12 cellular contexts compared by ENCODE assay signal in genomic region chr15:85354432-85354831, GRCh38. TPM values are rescaled to one million over a fixed set of nuclear protein-coding genes. Genes with fewer than 3 reads are reported as not detected.
DNase-seq lines count a peak whose midpoint lies in the region; TF ChIP-seq lines count a peak whose summit lies in the region.
"Had no signal": no experiment of that assay in that cellular context is flagged by ENCODE, and none has a peak within 500 bp of the region (broad histone marks: within the 10 kb centered on the region; RNA-seq: fewer than 3 reads in every experiment).

No MANE protein-coding gene starts in this region.

- intact Hi-C loops in thyroid gland (cut with DNase I), result no loop called here

- in situ Hi-C loops in GM23248 (cut with MboI), result no loop called here

- H2AFZ ChIP-seq in GM23248, result no peak overlapping the region

- 53 to 55% methylated on average over 4 of the region's 4 CpGs for WGBS in GM23248 (ENCODE audit: low coverage in 1 of 2, low lambda C conversion rate in 2 of 2, missing lambda C conversion rate in 2 of 2), 2 experiments
- WGBS in thyroid gland, 2 donors, result 50 to 63% methylated on average over 4 of the region's 4 CpGs

- H3K79me2 ChIP-seq in GM23248 (ENCODE audit: insufficient read depth), result no peaks in the 10 kb centered on the region

- H3K9ac ChIP-seq in GM23248, result no peak overlapping the region

- H3F3A ChIP-seq in GM23248 (ENCODE audit: insufficient read depth), result peaks cover 23% of the 10 kb centered on the region

- H3K4me1 ChIP-seq in GM23248 (ENCODE audit: insufficient read depth) (peaks cover 22% of the 10 kb centered on the region), thyroid gland (peaks cover 23 to 35% of the 10 kb centered on the region in 2 donors)

- DNase-seq in GM23248 (peak; percentile 45), RWPE1 (ENCODE audit: low spot score) (no peak), fibroblast of peridontal ligament (ENCODE audit: extremely low read depth) (peak; percentile 67), renal cortical epithelial cell (ENCODE audit: low read depth) (peak; percentile 84), thyroid gland (no peak), DMS79 (lab: John Stamatoyannopoulos, UW) (no peak)
- no peak for DNase-seq in activated CD4-positive, alpha-beta T cell treated with anti-CD3 and anti-CD28 coated beads for 4 hours
- DNase-seq: DMS153, glutamatergic neuron, NCI-H2171 treated with DMSO at 0.1 percent for 48 hours, psoas muscle had no signal

- H3K4me2 ChIP-seq in GM23248 (ENCODE audit: unreplicated experiment), result peak overlapping the region; percentile 34

- POLR2A ChIA-PET in RWPE1 (lab: Yijun Ruan, JAX; ENCODE audit: low non-redundant PET), result no interaction called here

- TF ChIP-seq POLR2A in thyroid gland (IDR thresholded peaks at IDR 0.05), result no peak

- no peaks in the 10 kb centered on the region for H3K9me2 ChIP-seq in GM23248 (ENCODE audit: insufficient read depth)

- H3K9me3 ChIP-seq in GM23248 (ENCODE audit: low read depth) (no peaks in the 10 kb centered on the region), thyroid gland (no peaks in the 10 kb centered on the region)
- H3K9me3 ChIP-seq: psoas muscle had no signal

- H3K36me3 ChIP-seq in GM23248 (ENCODE audit: low read depth) (no peaks in the 10 kb centered on the region), thyroid gland (no peaks in the 10 kb centered on the region)

- no peak overlapping the region for H3K27ac ChIP-seq in GM23248
- peak overlapping the region; percentile 37; the same call in 1 of the 2 replicates for H3K27ac ChIP-seq in RWPE1
- H3K27ac ChIP-seq in thyroid gland, result no peak overlapping the region
- H3K27ac ChIP-seq: psoas muscle had no signal

- TF ChIP-seq CTCF in RWPE1 (conservative IDR thresholded peaks at IDR 0.05; ENCODE audit: low read depth) (no peak), thyroid gland (IDR thresholded peaks at IDR 0.05) (no peak)

- no peaks in the 10 kb centered on the region for H4K20me1 ChIP-seq in GM23248 (ENCODE audit: insufficient read depth)

- H3K4me3 ChIP-seq in GM23248, result no peak overlapping the region
- H3K4me3 ChIP-seq in thyroid gland (replicated peaks in 1 of 3), result no peak overlapping the region
- H3K4me3 ChIP-seq: lung, psoas muscle had no signal

- H3K27me3 ChIP-seq in GM23248 (replicated peaks; ENCODE audit: insufficient read depth) (no peaks in the 10 kb centered on the region), thyroid gland (no peaks in the 10 kb centered on the region)

- CTCF ChIA-PET in RWPE1 (lab: Yijun Ruan, JAX), result interaction anchor here (1.3 kb wide), 1 partner anchor 23 kb away, joined by 3 read pairs; no protein-coding TSS in a partner anchor

RNA-seq across cellular contexts. Expression of gene AKAP13, which starts 26.0 kb away (rescaled TPM):
- total RNA-seq in GM23248 (2014; rRNA removed; shearing (Covaris generic)), result 27.7 and 45.0 TPM in 2 replicates
- polyA plus RNA-seq in GM23248 (2016; fragmentation: Nextera tagmentation; extraction: Ambion mirVana), result 22.5 and 26.5 TPM in 2 replicates
- total RNA-seq in renal cortical epithelial cell, result 54.2 and 152 TPM in 2 replicates
- 100 to 1,000 TPM; 189 to 405 (median 244) TPM for total RNA-seq in thyroid gland

Comparison
In these comparisons a context has a peak if more than half of its experiments do, and no peak if none do; other contexts are left out.
1. DNase-seq: peak in GM23248 (single experiment), fibroblast of peridontal ligament (single experiment) and renal cortical epithelial cell (single experiment); none in RWPE1 (single experiment), activated CD4-positive, alpha-beta T cell treated with anti-CD3 and anti-CD28 coated beads for 4 hours (0 of 2), thyroid gland (0 of 2) and DMS79 (single experiment).